15 cellular contexts compared by ENCODE assay signal in the genomic region with DNA sequence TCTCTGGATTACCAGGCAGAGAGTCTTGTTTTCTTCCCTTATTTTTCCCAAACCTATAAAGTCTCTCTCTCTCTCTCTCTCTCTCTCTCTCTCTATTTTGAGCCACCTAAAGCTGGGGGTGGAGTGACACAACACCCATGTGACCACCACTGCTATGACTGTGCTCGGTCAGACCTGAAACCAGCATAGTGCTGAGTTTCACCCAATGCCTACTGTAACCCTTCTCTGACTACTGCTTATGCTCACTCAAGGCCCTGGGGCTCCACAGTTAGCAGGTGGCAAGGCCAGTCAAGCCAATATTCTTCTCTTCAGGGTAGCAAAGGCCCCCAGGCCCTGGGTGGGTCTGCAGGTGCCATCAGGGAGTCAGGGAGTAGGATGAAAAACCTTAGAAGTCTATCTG.
A peak's percentile ranks its signal among the peaks of the same experiment; 100 is the strongest.
DNase-seq lines count a peak whose midpoint lies in the region; ATAC-seq and TF ChIP-seq lines count a peak whose summit lies in the region.
"Had no signal": no experiment of that assay in that cellular context is flagged by ENCODE, and none has a peak within 500 bp of the region (broad histone marks: within the 10 kb centered on the region; RNA-seq: fewer than 3 reads in every experiment).

No MANE protein-coding gene starts in this region.

- H4K20me1 ChIP-seq in GM23248 (ENCODE audit: insufficient read depth): no peaks in the 10 kb centered on the region
- H4K20me1 ChIP-seq: BLaER1 had no signal

- H3K36me3 ChIP-seq in GM23248 (ENCODE audit: low read depth): no peaks in the 10 kb centered on the region
- H3K36me3 ChIP-seq in ascending aorta: no peaks in the 10 kb centered on the region
- H3K36me3 ChIP-seq: BLaER1, HAP-1, upper lobe of right lung had no signal

- H3K27me3 Mint-ChIP-seq in HFFc6 (ENCODE audit: insufficient read depth): no peaks in the 10 kb centered on the region

- H3K27ac ChIP-seq in GM23248 (no peak overlapping the region), ascending aorta (no peak overlapping the region)
- H3K27ac ChIP-seq: BLaER1, upper lobe of right lung had no signal

- H3K27me3 ChIP-seq in GM23248 (replicated peaks; ENCODE audit: insufficient read depth) (no peaks in the 10 kb centered on the region), ascending aorta (no peaks in the 10 kb centered on the region)
- H3K27me3 ChIP-seq: BLaER1, upper lobe of right lung had no signal

- no peaks in the 10 kb centered on the region for H3K79me2 ChIP-seq in GM23248 (ENCODE audit: insufficient read depth)

- TF ChIP-seq CTCF in HFFc6 (IDR thresholded peaks at IDR 0.05) (no peak), ascending aorta (IDR thresholded peaks at IDR 0.05) (no peak)

- H2AFZ ChIP-seq in GM23248: no peak overlapping the region

- no peaks in the 10 kb centered on the region for H3K9me2 ChIP-seq in GM23248 (ENCODE audit: insufficient read depth)

- no peak overlapping the region for H3K4me3 ChIP-seq in GM23248
- H3K4me3 ChIP-seq in ascending aorta: no peak overlapping the region
- H3K4me3 ChIP-seq: BLaER1, HAP-1, upper lobe of right lung had no signal

- peak; percentile 99 for ATAC-seq in GM18517 (IDR thresholded peaks at IDR 0.05; ENCODE audit: unreplicated experiment)
- peak; percentile 99 for ATAC-seq in GM19467 (IDR thresholded peaks at IDR 0.05; ENCODE audit: unreplicated experiment)
- ATAC-seq in HG02870 (IDR thresholded peaks at IDR 0.05; ENCODE audit: unreplicated experiment): peak; percentile 100
- peak; percentile 100 for ATAC-seq in HG03457 (IDR thresholded peaks at IDR 0.05; ENCODE audit: unreplicated experiment)
- ATAC-seq: left cardiac atrium; naive thymus-derived CD8-positive, alpha-beta T cell; upper lobe of right lung had no signal

- H3K36me3 Mint-ChIP-seq in HFFc6 (ENCODE audit: low read depth): no peaks in the 10 kb centered on the region

- H3K4me1 Mint-ChIP-seq in HFFc6 (ENCODE audit: low read depth): no peaks in the 10 kb centered on the region
- H3K4me1 Mint-ChIP-seq: naive thymus-derived CD8-positive, alpha-beta T cell had no signal

- no peaks in the 10 kb centered on the region; the same call in 1 of the 2 replicates for H3K9me3 Mint-ChIP-seq in HFFc6

- in situ Hi-C loops in GM23248 (cut with MboI): loop anchor here (25.0 kb wide), 1 partner anchor 187 kb away; no protein-coding TSS in a partner anchor

- intact Hi-C loops in ascending aorta (cut with DNase I): no loop called here

- no peaks in the 10 kb centered on the region for H3F3A ChIP-seq in GM23248 (ENCODE audit: insufficient read depth)

- H3K9me3 ChIP-seq in GM23248 (ENCODE audit: low read depth) (no peaks in the 10 kb centered on the region), ascending aorta (peaks cover 0 to 5% of the 10 kb centered on the region in 2 donors)
- H3K9me3 ChIP-seq: BLaER1, HAP-1, upper lobe of right lung had no signal

- no peak overlapping the region for H3K4me2 ChIP-seq in GM23248 (ENCODE audit: unreplicated experiment)
- H3K4me2 ChIP-seq: BLaER1 had no signal

- H3K4me1 ChIP-seq in GM23248 (ENCODE audit: insufficient read depth): no peaks in the 10 kb centered on the region
- H3K4me1 ChIP-seq in ascending aorta: no peaks in the 10 kb centered on the region
- H3K4me1 ChIP-seq: BLaER1, HAP-1, upper lobe of right lung had no signal

- no peak for DNase-seq in GM23248
- no peak for DNase-seq in HFFc6
- no peak for DNase-seq in GM19240 (ENCODE audit: insufficient read length, low spot score)
- no peak for DNase-seq in ascending aorta (ENCODE audit: low spot score in 2 of 2)
- DNase-seq: Kasumi-1; left cardiac atrium; naive thymus-derived CD8-positive, alpha-beta T cell; NCI-H2107; upper lobe of right lung had no signal

- H3K9ac ChIP-seq in GM23248: no peak overlapping the region
- H3K9ac ChIP-seq: BLaER1 had no signal

- H3K27ac Mint-ChIP-seq in HFFc6: no peak overlapping the region
- H3K27ac Mint-ChIP-seq: naive thymus-derived CD8-positive, alpha-beta T cell had no signal

- WGBS in GM23248 (ENCODE audit: low coverage in 1 of 2, low lambda C conversion rate in 2 of 2, missing lambda C conversion rate in 2 of 2), 2 experiments: 43 to 91% methylated on average over 1 of the region's 1 CpG

- no peak overlapping the region for H3K4me3 Mint-ChIP-seq in HFFc6
- H3K4me3 Mint-ChIP-seq: naive thymus-derived CD8-positive, alpha-beta T cell had no signal
